Comparison of ENCODE assay signal across 18 cellular contexts in genomic region chrX:133418588-133418987, GRCh38. TPM values are rescaled to one million over a fixed set of nuclear protein-coding genes. Genes with fewer than 3 reads are reported as not detected.
DNase-seq lines count a peak whose midpoint lies in the region; TF ChIP-seq lines count a peak whose summit lies in the region.
"Had no signal": no experiment of that assay in that cellular context is flagged by ENCODE, and none has a peak within 500 bp of the region (broad histone marks: within the 10 kb centered on the region; RNA-seq: fewer than 3 reads in every experiment).

No MANE protein-coding gene starts in this region.

- H3K9ac ChIP-seq in endodermal cell (ENCODE audit: extremely low read depth, low read length, poor library complexity, severe bottlenecking) (no peak overlapping the region), trophoblast cell (ENCODE audit: low read length) (no peak overlapping the region)
- H3K9ac ChIP-seq: BLaER1 had no signal

- no peaks in the 10 kb centered on the region for H3K9me3 Mint-ChIP-seq in endodermal cell
- H3K9me3 Mint-ChIP-seq: CD8-positive, alpha-beta T cell; GM23338 had no signal

- no peak overlapping the region for H3K23ac ChIP-seq in trophoblast cell (ENCODE audit: low read length)

- H4K8ac ChIP-seq in trophoblast cell (ENCODE audit: low read depth, low read length) = no peak overlapping the region

- H3K27me3 ChIP-seq in endodermal cell (ENCODE audit: control insufficient read depth, insufficient read depth, low read length, poor library complexity, severe bottlenecking) (no peaks in the 10 kb centered on the region), trophoblast cell (ENCODE audit: insufficient read depth, low read length) (no peaks in the 10 kb centered on the region)

- H3K27ac ChIP-seq in endodermal cell (ENCODE audit: low read depth, low read length) = no peak overlapping the region
- no peak overlapping the region for H3K27ac ChIP-seq in trophoblast cell (ENCODE audit: low read depth, low read length)
- H3K27ac ChIP-seq: 22Rv1, BLaER1, C4-2B had no signal

- H3K79me1 ChIP-seq in trophoblast cell (ENCODE audit: low read length) = peaks cover 22% of the 10 kb centered on the region

- TF ChIP-seq CTCF in endodermal cell (conservative IDR thresholded peaks at IDR 0.05) = no peak

- H3K4me3 Mint-ChIP-seq in endodermal cell = no peak overlapping the region
- H3K4me3 Mint-ChIP-seq: B cell; CD4-positive, CD25-positive, alpha-beta regulatory T cell; CD8-positive, alpha-beta T cell; GM23338 had no signal

- WGBS in endodermal cell (ENCODE audit: insufficient coverage in 1 of 2, insufficient read length in 1 of 2), 2 experiments = 87% methylated on average over 2 of the region's 2 CpGs; no CpG with 5 or more reads in 1 of the 2 experiments
- no CpG with 5 or more reads among the region's 2 CpGs for WGBS in trophoblast cell (ENCODE audit: extremely low coverage, insufficient coverage, insufficient read length)

- H2AK5ac ChIP-seq in trophoblast cell (ENCODE audit: low read length) = no peak overlapping the region

- H4K91ac ChIP-seq in trophoblast cell (ENCODE audit: low read depth, low read length) = peak overlapping the region; percentile 43

- H3K4me1 Mint-ChIP-seq in endodermal cell = peaks cover 32% of the 10 kb centered on the region

- H3K4me1 ChIP-seq in endodermal cell (ENCODE audit: control insufficient read depth, insufficient read depth, low read length) (no peaks in the 10 kb centered on the region), trophoblast cell (ENCODE audit: control insufficient read depth in 1 of 2, insufficient read depth in 2 of 2, low read length in 2 of 2) (peaks cover 6 to 9% of the 10 kb centered on the region in 2 experiments)
- H3K4me1 ChIP-seq: Caco-2 had no signal

- H3K14ac ChIP-seq in trophoblast cell (ENCODE audit: low read length) = no peak overlapping the region

- peak overlapping the region; percentile 8 for H3K27ac Mint-ChIP-seq in endodermal cell
- H3K27ac Mint-ChIP-seq: B cell; CD4-positive, CD25-positive, alpha-beta regulatory T cell; CD8-positive, alpha-beta T cell; GM23338 had no signal

- peaks cover 11% of the 10 kb centered on the region for H3K79me2 ChIP-seq in trophoblast cell (ENCODE audit: control insufficient read depth, insufficient read depth, low read length, poor library complexity)

- H2BK120ac ChIP-seq in trophoblast cell (ENCODE audit: insufficient read depth, low read length, poor library complexity) = no peak overlapping the region

- peak; percentile 2 for DNase-seq in DMS53 (lab: John Stamatoyannopoulos, UW)
- DNase-seq in DMS53 treated with DMSO at 0.1 percent for 48 hours (lab: John Stamatoyannopoulos, UW; ENCODE audit: unreplicated experiment) = no peak
- no peak for DNase-seq in endodermal cell
- no peak for DNase-seq in trophoblast cell
- no peak for DNase-seq in HEK293T (ENCODE audit: extremely low spot score)
- no peak for DNase-seq in kidney glomerular epithelial cell (lab: John Stamatoyannopoulos, UW)
- DNase-seq: Caco-2; CD4-positive, CD25-positive, alpha-beta regulatory T cell; CD8-positive, alpha-beta T cell; DMS153; DMS79 treated with DMSO at 0.1 percent for 48 hours had no signal

- peaks cover 5% of the 10 kb centered on the region for H3K36me3 Mint-ChIP-seq in endodermal cell (ENCODE audit: low read depth)
- H3K36me3 Mint-ChIP-seq: CD4-positive, CD25-positive, alpha-beta regulatory T cell; CD8-positive, alpha-beta T cell had no signal

- no peak overlapping the region for H3K4me3 ChIP-seq in endodermal cell (ENCODE audit: low read length)
- no peak overlapping the region for H3K4me3 ChIP-seq in trophoblast cell (ENCODE audit: low read depth, low read length)
- H3K4me3 ChIP-seq: BLaER1, GM12878, GM23338, HAP-1 had no signal

- no peak overlapping the region for H4K12ac ChIP-seq in trophoblast cell (ENCODE audit: low read depth, low read length)

- H3K36me3 ChIP-seq in endodermal cell (ENCODE audit: control insufficient read depth, insufficient read depth, low read length) (no peaks in the 10 kb centered on the region), trophoblast cell (ENCODE audit: control insufficient read depth in 1 of 2, insufficient read depth in 2 of 2, low read length in 2 of 2) (no peaks in the 10 kb centered on the region)
- H3K36me3 ChIP-seq: BLaER1 had no signal

- no peak overlapping the region for H2AFZ ChIP-seq in trophoblast cell (ENCODE audit: insufficient read depth, low read length, poor library complexity)
- H2AFZ ChIP-seq: GM23338 had no signal

- H2BK12ac ChIP-seq in trophoblast cell (ENCODE audit: low read length) = no peak overlapping the region

- H2BK5ac ChIP-seq in trophoblast cell (ENCODE audit: low read depth, low read length, poor library complexity) = no peak overlapping the region

- CTCF ChIA-PET in HEK293T (lab: Yijun Ruan, JAX) = interaction anchor here (0.8 kb wide), 1 partner anchor 120 kb away, joined by 3 read pairs; no protein-coding TSS in a partner anchor

- H3K27me3 Mint-ChIP-seq in endodermal cell (ENCODE audit: insufficient read depth) = no peaks in the 10 kb centered on the region

- H3K4me2 ChIP-seq in trophoblast cell (ENCODE audit: low read length) = no peak overlapping the region
- H3K4me2 ChIP-seq: BLaER1, GM23338 had no signal

- H3K4ac ChIP-seq in trophoblast cell (ENCODE audit: low read depth, low read length) = no peak overlapping the region

- POLR2A ChIA-PET in HEK293T (lab: Yijun Ruan, JAX) = no interaction called here

- H3K9me3 ChIP-seq in endodermal cell (ENCODE audit: control insufficient read depth, low read length) (no peaks in the 10 kb centered on the region), trophoblast cell (ENCODE audit: insufficient read depth, low read depth, low read length) (no peaks in the 10 kb centered on the region)
- H3K9me3 ChIP-seq: Caco-2, HAP-1 had no signal

- H3K18ac ChIP-seq in trophoblast cell (ENCODE audit: low read length) = peak overlapping the region; percentile 37

TF ChIP-seq in HEK293T, 16 proteins besides CTCF, POLR2A, EP300 and RAD21:
- TF ChIP-seq, protein P1, sequence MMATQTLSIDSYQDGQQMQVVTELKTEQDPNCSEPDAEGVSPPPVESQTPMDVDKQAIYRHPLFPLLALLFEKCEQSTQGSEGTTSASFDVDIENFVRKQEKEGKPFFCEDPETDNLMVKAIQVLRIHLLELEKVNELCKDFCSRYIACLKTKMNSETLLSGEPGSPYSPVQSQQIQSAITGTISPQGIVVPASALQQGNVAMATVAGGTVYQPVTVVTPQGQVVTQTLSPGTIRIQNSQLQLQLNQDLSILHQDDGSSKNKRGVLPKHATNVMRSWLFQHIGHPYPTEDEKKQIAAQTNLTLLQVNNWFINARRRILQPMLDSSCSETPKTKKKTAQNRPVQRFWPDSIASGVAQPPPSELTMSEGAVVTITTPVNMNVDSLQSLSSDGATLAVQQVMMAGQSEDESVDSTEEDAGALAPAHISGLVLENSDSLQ (IDR thresholded peaks at IDR 0.05) = no peak
- no peak for TF ChIP-seq CTBP1 (IDR thresholded peaks at IDR 0.05; ENCODE audit: borderline replicate concordance)
- no peak for TF ChIP-seq HDGF (IDR thresholded peaks at IDR 0.05; ENCODE audit: borderline replicate concordance)
- no peak for TF ChIP-seq SUZ12 (IDR thresholded peaks at IDR 0.05)
- TF ChIP-seq ARNT (IDR thresholded peaks at IDR 0.05) = no peak
- no peak for TF ChIP-seq LEF1 (IDR thresholded peaks at IDR 0.05; ENCODE audit: borderline replicate concordance)
- TF ChIP-seq FOXM1 (IDR thresholded peaks at IDR 0.05; ENCODE audit: borderline replicate concordance) = no peak
- TF ChIP-seq SP1 (IDR thresholded peaks at IDR 0.05) = no peak
- no peak for TF ChIP-seq ZNF384 (IDR thresholded peaks at IDR 0.05)
- no peak for TF ChIP-seq L3MBTL2 (conservative IDR thresholded peaks at IDR 0.05)
TF ChIP-seq in HEK293T: peak in this region for 0.

RNA-seq across cellular contexts. Expression of gene GPC4, which starts 3.3 kb away (rescaled TPM):
- 100 to 1,000 TPM; 281 to 829 TPM for total RNA-seq in endodermal cell
- polyA plus RNA-seq in endodermal cell (2013, experiment 1 of 2) = 119 TPM
- 101 TPM for polyA plus RNA-seq in endodermal cell (2013, experiment 2 of 2)
- 57.5 and 60.5 TPM in 2 replicates for polyA plus RNA-seq in trophoblast cell (2013)
- total RNA-seq: CD4-positive, CD25-positive, alpha-beta regulatory T cell; CD8-positive, alpha-beta T cell had no signal
- polyA plus RNA-seq: CD4-positive, CD25-positive, alpha-beta regulatory T cell had no signal
